In the genomic region with DNA sequence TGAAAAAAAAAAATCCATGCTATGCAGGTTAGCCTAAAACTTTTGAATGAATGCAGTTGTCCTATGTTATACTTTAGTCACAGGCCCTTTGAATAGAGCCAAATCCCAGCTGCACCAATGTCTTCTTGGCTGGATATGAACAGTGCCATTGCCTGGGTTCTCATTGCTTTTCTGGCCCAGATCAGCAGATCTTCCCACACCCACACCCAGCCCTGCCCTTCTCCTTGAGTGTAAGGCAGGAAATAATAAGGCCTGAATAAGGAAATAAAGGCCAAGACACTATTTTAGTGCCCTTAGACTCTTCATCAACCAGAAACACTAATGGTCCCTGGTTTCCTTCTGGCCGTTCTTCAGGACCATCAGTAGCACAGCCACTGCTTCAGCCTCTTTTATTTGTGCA, we compare ENCODE assay signal across 22 cellular contexts.
"Had no signal": no experiment of that assay in that cellular context is flagged by ENCODE, and none has a peak within 500 bp of the region (broad histone marks: within the 10 kb centered on the region; RNA-seq: fewer than 3 reads in every experiment).

No MANE protein-coding gene starts in this region.

- H3K4me1 ChIP-seq: left lung, psoas muscle had no signal

- H3K27me3 Mint-ChIP-seq: activated CD8-positive, alpha-beta T cell treated with anti-CD3 and anti-CD28 coated beads for 36 hours; brain; type B pancreatic cell had no signal

- H3K9me3 ChIP-seq: left lung, ovary, psoas muscle had no signal

- DNase-seq: activated CD4-positive, alpha-beta T cell treated with anti-CD3 and anti-CD28 coated beads for 48 hours; activated CD4-positive, CD25-positive, alpha-beta regulatory T cell; activated CD8-positive, alpha-beta memory T cell treated with anti-CD3 and anti-CD28 coated beads, Interleukin-2, amount 50 U/mL, for 4 hours; activated CD8-positive, alpha-beta T cell treated with anti-CD3 and anti-CD28 coated beads for 36 hours; activated naive CD4-positive, alpha-beta T cell treated with anti-CD3 and anti-CD28 coated beads for 36 hours; activated T-cell treated with anti-CD3 and anti-CD28 coated beads, Interleukin-2, amount 50 U/mL, for 4 hours; central memory CD4-positive, alpha-beta T cell; islet precursor cell; left lung; ovary; psoas muscle; right cardiac atrium; stimulated activated CD4-positive, alpha-beta T cell treated with anti-CD3 and anti-CD28 coated beads, Interleukin-15, amount 100 ng/mL, for 24 hours; stimulated activated CD4-positive, alpha-beta T cell treated with anti-CD3 and anti-CD28 coated beads, Interleukin-2, amount 100 ng/mL, for 48 hours; stimulated activated naive CD8-positive, alpha-beta T cell treated with anti-CD3 and anti-CD28 coated beads, Interleukin-15, amount 100 ng/mL, for 72 hours; T-cell; T-helper 9 cell had no signal

- H3K36me3 ChIP-seq: left lung, ovary had no signal

- H3K27ac Mint-ChIP-seq: activated CD8-positive, alpha-beta T cell treated with anti-CD3 and anti-CD28 coated beads for 36 hours; activated naive CD4-positive, alpha-beta T cell treated with anti-CD3 and anti-CD28 coated beads for 36 hours; brain; stimulated activated naive CD8-positive, alpha-beta T cell treated with anti-CD3 and anti-CD28 coated beads, Interleukin-15, amount 100 ng/mL, for 72 hours; T-cell; type B pancreatic cell had no signal

- H3K4me1 Mint-ChIP-seq: brain; stimulated activated naive CD8-positive, alpha-beta T cell treated with anti-CD3 and anti-CD28 coated beads, Interleukin-15, amount 100 ng/mL, for 72 hours; T-cell had no signal

- H3K4me3 Mint-ChIP-seq: activated CD8-positive, alpha-beta T cell treated with anti-CD3 and anti-CD28 coated beads for 36 hours; activated naive CD4-positive, alpha-beta T cell treated with anti-CD3 and anti-CD28 coated beads for 36 hours; activated T-cell treated with anti-CD3 and anti-CD28 coated beads, Interleukin-2, amount 50 U/mL, for 4 hours; brain; stimulated activated naive CD8-positive, alpha-beta T cell treated with anti-CD3 and anti-CD28 coated beads, Interleukin-15, amount 100 ng/mL, for 72 hours; T-cell; type B pancreatic cell had no signal

- H2AFZ ChIP-seq: hepatocyte had no signal

- H3K4me2 ChIP-seq: hepatocyte had no signal

- ATAC-seq: activated CD8-positive, alpha-beta T cell treated with anti-CD3 and anti-CD28 coated beads for 36 hours; activated T-cell treated with anti-CD3 and anti-CD28 coated beads, Interleukin-2, amount 50 U/mL, for 4 hours; left lung; psoas muscle; stimulated activated naive CD8-positive, alpha-beta T cell treated with anti-CD3 and anti-CD28 coated beads, Interleukin-15, amount 100 ng/mL, for 72 hours; T-cell had no signal

- H3K4me3 ChIP-seq: coronary artery, hepatocyte, left lung, ovary, psoas muscle, skin epidermis had no signal

- H3K27ac ChIP-seq: coronary artery, hepatocyte, left lung, ovary, psoas muscle, skin epidermis had no signal

- H3K9me3 Mint-ChIP-seq: activated CD8-positive, alpha-beta T cell treated with anti-CD3 and anti-CD28 coated beads for 36 hours; activated naive CD4-positive, alpha-beta T cell treated with anti-CD3 and anti-CD28 coated beads for 36 hours; activated T-cell treated with anti-CD3 and anti-CD28 coated beads, Interleukin-2, amount 50 U/mL, for 4 hours; brain; stimulated activated naive CD8-positive, alpha-beta T cell treated with anti-CD3 and anti-CD28 coated beads, Interleukin-15, amount 100 ng/mL, for 72 hours; T-cell; type B pancreatic cell had no signal

- H3K36me3 Mint-ChIP-seq: brain, T-cell, type B pancreatic cell had no signal

- H3K27me3 ChIP-seq: hepatocyte, left lung, ovary had no signal

- H3K79me2 ChIP-seq: hepatocyte had no signal
